19 cellular contexts compared by ENCODE assay signal in genomic region chr3:183818706-183819624, GRCh38. TPM values are rescaled to one million over a fixed set of nuclear protein-coding genes. Genes with fewer than 3 reads are reported as not detected.
DNase-seq lines count a peak whose midpoint lies in the region; ATAC-seq and TF ChIP-seq lines count a peak whose summit lies in the region.
"Had no signal": no experiment of that assay in that cellular context is flagged by ENCODE, and none has a peak within 500 bp of the region (broad histone marks: within the 10 kb centered on the region; RNA-seq: fewer than 3 reads in every experiment).

No MANE protein-coding gene starts in this region.

- no TSS peak for BruUV-seq in PC-3 (replicated peaks; lab: Mats Ljungman, UMichigan)

- H3K9ac ChIP-seq in PC-3 (ENCODE audit: low read length) = no peak overlapping the region

- H3K4me3 ChIP-seq in HAP-1 (no peak overlapping the region), PC-3 (ENCODE audit: low read length) (no peak overlapping the region)
- H3K4me3 ChIP-seq: heart left ventricle, lower lobe of right lung, sigmoid colon had no signal

- peaks cover 4% of the 10 kb centered on the region; the same call in 1 of the 2 replicates for H3K4me1 ChIP-seq in HAP-1
- peaks cover under 1% of the 10 kb centered on the region for H3K4me1 ChIP-seq in PC-3 (ENCODE audit: insufficient read depth, low read length)
- H3K4me1 ChIP-seq: sigmoid colon had no signal

- no peak overlapping the region for H3K27ac ChIP-seq in PC-3 (ENCODE audit: low read length)
- H3K27ac ChIP-seq: heart left ventricle, lower lobe of right lung, sigmoid colon had no signal

- TF ChIP-seq POLR2A in erythroblast (IDR thresholded peaks at IDR 0.05; ENCODE audit: low read length) = no peak

- H3K4me1 Mint-ChIP-seq in stimulated activated effector memory CD8-positive, alpha-beta T cell treated with anti-CD3 and anti-CD28 coated beads, Interleukin-12 subunit alpha, Interleukin-12 subunit beta, amount 100 ng/mL, for 72 hours = peaks cover 34% of the 10 kb centered on the region

- H3K9me2 ChIP-seq in PC-3 (replicated peaks; ENCODE audit: low read length) = no peaks in the 10 kb centered on the region

- H3K79me2 ChIP-seq in PC-3 (ENCODE audit: low read length) = no peaks in the 10 kb centered on the region

- no peak for TF ChIP-seq CTCF in PC-3 (conservative IDR thresholded peaks at IDR 0.05; ENCODE audit: low read depth, low read length)

- H3K36me3 Mint-ChIP-seq in stimulated activated effector memory CD8-positive, alpha-beta T cell treated with anti-CD3 and anti-CD28 coated beads, Interleukin-12 subunit alpha, Interleukin-12 subunit beta, amount 100 ng/mL, for 72 hours = peaks cover 44% of the 10 kb centered on the region

- no peaks in the 10 kb centered on the region for H4K20me1 ChIP-seq in PC-3 (ENCODE audit: low read length)

- H3K9me3 ChIP-seq in HAP-1 (no peaks in the 10 kb centered on the region), PC-3 (ENCODE audit: low read length) (no peaks in the 10 kb centered on the region)
- H3K9me3 ChIP-seq: heart left ventricle, lower lobe of right lung, sigmoid colon had no signal

- peak; percentile 68 for DNase-seq in NCI-H524 treated with DMSO at 0.1 percent for 48 hours (lab: John Stamatoyannopoulos, UW)
- DNase-seq in cerebellar nuclear complex (lab: John Stamatoyannopoulos, UW) = peak; percentile 51 to 56
- DNase-seq in medulla oblongata (ENCODE audit: extremely low spot score) = peak; percentile 95
- DNase-seq in stimulated activated effector memory CD8-positive, alpha-beta T cell treated with anti-CD3 and anti-CD28 coated beads, Interleukin-12 subunit alpha, Interleukin-12 subunit beta, amount 100 ng/mL, for 72 hours (ENCODE audit: low spot score in 2 of 2) = no peak
- no peak for DNase-seq in HAP-1 (ENCODE audit: low spot score in 2 of 2)
- no peak for DNase-seq in erythroblast (lab: John Stamatoyannopoulos, UW)
- DNase-seq in PC-3 = no peak
- DNase-seq: activated CD4-positive, alpha-beta T cell treated with anti-CD3 and anti-CD28 coated beads, Interleukin-2, amount 10 ng/mL, durations not matched to agents 24 days and 14 days; activated CD8-positive, alpha-beta memory T cell treated with anti-CD3 and anti-CD28 coated beads, Interleukin-2, amount 50 U/mL, for 4 hours; activated gamma-delta T cell; HCEC 1CT; heart left ventricle; lower lobe of right lung; NCI-H187; NCI-H82; sigmoid colon; T-helper 1 cell had no signal

- intact Hi-C loops in PC-3 (cut with micrococcal nuclease) = no loop called here

- H3K27me3 ChIP-seq in HAP-1 (ENCODE audit: low read depth) (no peaks in the 10 kb centered on the region), PC-3 (ENCODE audit: low read length) (no peaks in the 10 kb centered on the region)
- H3K27me3 ChIP-seq: heart left ventricle, sigmoid colon had no signal

- no peaks in the 10 kb centered on the region for H3F3A ChIP-seq in PC-3 (ENCODE audit: low read length, unreplicated experiment)

- POLR2A ChIA-PET in PC-3 (lab: Charles Lee; ENCODE audit: unreplicated experiment) = no interaction called here

- ATAC-seq in stimulated activated effector memory CD8-positive, alpha-beta T cell treated with anti-CD3 and anti-CD28 coated beads, Interleukin-12 subunit alpha, Interleukin-12 subunit beta, amount 100 ng/mL, for 72 hours = no peak
- ATAC-seq in PC-3 = no peak
- ATAC-seq: heart left ventricle had no signal

- no peak overlapping the region for H2AFZ ChIP-seq in PC-3 (ENCODE audit: low read length)

- CTCF ChIA-PET in PC-3 (lab: Charles Lee) = no interaction called here

- in situ Hi-C loops in HAP-1 (cut with MboI; ENCODE audit: low sequenced_read_pairs) = no loop called here

- no peak overlapping the region for H3K4me2 ChIP-seq in PC-3 (ENCODE audit: low read length)

- H3K27ac Mint-ChIP-seq in stimulated activated effector memory CD8-positive, alpha-beta T cell treated with anti-CD3 and anti-CD28 coated beads, Interleukin-12 subunit alpha, Interleukin-12 subunit beta, amount 100 ng/mL, for 72 hours = peak overlapping the region; percentile 52
- H3K27ac Mint-ChIP-seq: activated CD4-positive, alpha-beta T cell treated with anti-CD3 and anti-CD28 coated beads, Interleukin-2, amount 10 ng/mL, durations not matched to agents 24 days and 14 days; endodermal cell had no signal

- H3K36me3 ChIP-seq in HAP-1 (replicated peaks) (peaks cover 18% of the 10 kb centered on the region), PC-3 (ENCODE audit: low read depth, low read length) (0 out of 2 replicates have a peak, but pooled peaks cover 3% of the 10 kb centered on the region)

- no peaks in the 10 kb centered on the region for H3K9me3 Mint-ChIP-seq in stimulated activated effector memory CD8-positive, alpha-beta T cell treated with anti-CD3 and anti-CD28 coated beads, Interleukin-12 subunit alpha, Interleukin-12 subunit beta, amount 100 ng/mL, for 72 hours
- H3K9me3 Mint-ChIP-seq: activated CD4-positive, alpha-beta T cell treated with anti-CD3 and anti-CD28 coated beads, Interleukin-2, amount 10 ng/mL, durations not matched to agents 24 days and 14 days; central memory CD8-positive, alpha-beta T cell; endodermal cell had no signal

- no peak overlapping the region for H3K4me3 Mint-ChIP-seq in stimulated activated effector memory CD8-positive, alpha-beta T cell treated with anti-CD3 and anti-CD28 coated beads, Interleukin-12 subunit alpha, Interleukin-12 subunit beta, amount 100 ng/mL, for 72 hours
- H3K4me3 Mint-ChIP-seq: activated CD4-positive, alpha-beta T cell treated with anti-CD3 and anti-CD28 coated beads, Interleukin-2, amount 10 ng/mL, durations not matched to agents 24 days and 14 days; central memory CD8-positive, alpha-beta T cell; endodermal cell had no signal

RNA-seq across cellular contexts. Expression of gene MAP6D1, which starts 6.4 kb away (rescaled TPM):
- total RNA-seq in PC-3 (2014; rRNA removed) = 12.4 and 12.6 TPM in 2 replicates

Comparison
In these comparisons a context has a peak if more than half of its experiments do, and no peak if none do; other contexts are left out.
1. DNase-seq: peak in NCI-H524 treated with DMSO at 0.1 percent for 48 hours (single experiment), cerebellar nuclear complex (2 of 2) and medulla oblongata (single experiment); none in stimulated activated effector memory CD8-positive, alpha-beta T cell treated with anti-CD3 and anti-CD28 coated beads, Interleukin-12 subunit alpha, Interleukin-12 subunit beta, amount 100 ng/mL, for 72 hours (0 of 2), HAP-1 (0 of 2), erythroblast (0 of 2) and PC-3 (single experiment).